In the genomic region with DNA sequence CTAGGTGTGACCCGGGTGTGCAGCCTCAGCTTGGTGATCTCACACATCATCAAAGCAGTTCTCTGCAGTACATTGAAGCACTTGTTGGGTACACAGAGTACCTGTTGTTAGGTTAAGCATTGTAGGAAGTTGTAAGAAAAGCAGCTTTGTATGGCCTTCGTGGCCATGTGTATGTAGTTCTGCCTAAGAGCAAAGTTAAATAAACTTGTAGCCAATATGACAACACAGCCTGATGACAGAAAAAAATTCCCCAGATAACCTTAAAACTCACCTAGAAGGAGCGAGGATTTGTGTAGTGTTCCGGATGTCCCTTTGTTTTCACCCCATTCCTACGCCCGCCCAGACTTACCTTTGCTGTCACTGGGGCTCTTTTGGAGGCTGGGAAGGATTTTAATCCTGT, we compare ENCODE assay signal across 1 cellular context.
TF ChIP-seq lines count a peak whose summit lies in the region.

No MANE protein-coding gene starts in this region.

TF ChIP-seq in HepG2, 621 proteins besides CTCF, POLR2A, EP300 and RAD21 (continued from another document and continues in another):
- TF ChIP-seq, protein P1, sequence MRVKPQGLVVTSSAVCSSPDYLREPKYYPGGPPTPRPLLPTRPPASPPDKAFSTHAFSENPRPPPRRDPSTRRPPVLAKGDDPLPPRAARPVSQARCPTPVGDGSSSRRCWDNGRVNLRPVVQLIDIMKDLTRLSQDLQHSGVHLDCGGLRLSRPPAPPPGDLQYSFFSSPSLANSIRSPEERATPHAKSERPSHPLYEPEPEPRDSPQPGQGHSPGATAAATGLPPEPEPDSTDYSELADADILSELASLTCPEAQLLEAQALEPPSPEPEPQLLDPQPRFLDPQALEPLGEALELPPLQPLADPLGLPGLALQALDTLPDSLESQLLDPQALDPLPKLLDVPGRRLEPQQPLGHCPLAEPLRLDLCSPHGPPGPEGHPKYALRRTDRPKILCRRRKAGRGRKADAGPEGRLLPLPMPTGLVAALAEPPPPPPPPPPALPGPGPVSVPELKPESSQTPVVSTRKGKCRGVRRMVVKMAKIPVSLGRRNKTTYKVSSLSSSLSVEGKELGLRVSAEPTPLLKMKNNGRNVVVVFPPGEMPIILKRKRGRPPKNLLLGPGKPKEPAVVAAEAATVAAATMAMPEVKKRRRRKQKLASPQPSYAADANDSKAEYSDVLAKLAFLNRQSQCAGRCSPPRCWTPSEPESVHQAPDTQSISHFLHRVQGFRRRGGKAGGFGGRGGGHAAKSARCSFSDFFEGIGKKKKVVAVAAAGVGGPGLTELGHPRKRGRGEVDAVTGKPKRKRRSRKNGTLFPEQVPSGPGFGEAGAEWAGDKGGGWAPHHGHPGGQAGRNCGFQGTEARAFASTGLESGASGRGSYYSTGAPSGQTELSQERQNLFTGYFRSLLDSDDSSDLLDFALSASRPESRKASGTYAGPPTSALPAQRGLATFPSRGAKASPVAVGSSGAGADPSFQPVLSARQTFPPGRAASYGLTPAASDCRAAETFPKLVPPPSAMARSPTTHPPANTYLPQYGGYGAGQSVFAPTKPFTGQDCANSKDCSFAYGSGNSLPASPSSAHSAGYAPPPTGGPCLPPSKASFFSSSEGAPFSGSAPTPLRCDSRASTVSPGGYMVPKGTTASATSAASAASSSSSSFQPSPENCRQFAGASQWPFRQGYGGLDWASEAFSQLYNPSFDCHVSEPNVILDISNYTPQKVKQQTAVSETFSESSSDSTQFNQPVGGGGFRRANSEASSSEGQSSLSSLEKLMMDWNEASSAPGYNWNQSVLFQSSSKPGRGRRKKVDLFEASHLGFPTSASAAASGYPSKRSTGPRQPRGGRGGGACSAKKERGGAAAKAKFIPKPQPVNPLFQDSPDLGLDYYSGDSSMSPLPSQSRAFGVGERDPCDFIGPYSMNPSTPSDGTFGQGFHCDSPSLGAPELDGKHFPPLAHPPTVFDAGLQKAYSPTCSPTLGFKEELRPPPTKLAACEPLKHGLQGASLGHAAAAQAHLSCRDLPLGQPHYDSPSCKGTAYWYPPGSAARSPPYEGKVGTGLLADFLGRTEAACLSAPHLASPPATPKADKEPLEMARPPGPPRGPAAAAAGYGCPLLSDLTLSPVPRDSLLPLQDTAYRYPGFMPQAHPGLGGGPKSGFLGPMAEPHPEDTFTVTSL (CRISPR knock-in tag; IDR thresholded peaks at IDR 0.05; ENCODE audit: borderline replicate concordance), result peak; percentile 84
- TF ChIP-seq GFI1 (CRISPR knock-in tag; IDR thresholded peaks at IDR 0.05; ENCODE audit: borderline replicate concordance), result peak; percentile 80; the same call in 1 of the 2 replicates
- no peak for TF ChIP-seq ATF6 (CRISPR knock-in tag; conservative IDR thresholded peaks at IDR 0.05)
- peak; percentile 72; the same call in 1 of the 2 replicates for TF ChIP-seq NR2F2 (IDR thresholded peaks at IDR 0.05; ENCODE audit: borderline replicate concordance, low read depth)
- 0 out of 2 replicates have a peak, but pooled peaks have one; percentile 28 for TF ChIP-seq ARNTL (CRISPR knock-in tag; IDR thresholded peaks at IDR 0.05)
- TF ChIP-seq ZNF362 (CRISPR knock-in tag; IDR thresholded peaks at IDR 0.05; ENCODE audit: borderline replicate concordance), result peak; percentile 74; the same call in 1 of the 2 replicates
- TF ChIP-seq, protein P2, sequence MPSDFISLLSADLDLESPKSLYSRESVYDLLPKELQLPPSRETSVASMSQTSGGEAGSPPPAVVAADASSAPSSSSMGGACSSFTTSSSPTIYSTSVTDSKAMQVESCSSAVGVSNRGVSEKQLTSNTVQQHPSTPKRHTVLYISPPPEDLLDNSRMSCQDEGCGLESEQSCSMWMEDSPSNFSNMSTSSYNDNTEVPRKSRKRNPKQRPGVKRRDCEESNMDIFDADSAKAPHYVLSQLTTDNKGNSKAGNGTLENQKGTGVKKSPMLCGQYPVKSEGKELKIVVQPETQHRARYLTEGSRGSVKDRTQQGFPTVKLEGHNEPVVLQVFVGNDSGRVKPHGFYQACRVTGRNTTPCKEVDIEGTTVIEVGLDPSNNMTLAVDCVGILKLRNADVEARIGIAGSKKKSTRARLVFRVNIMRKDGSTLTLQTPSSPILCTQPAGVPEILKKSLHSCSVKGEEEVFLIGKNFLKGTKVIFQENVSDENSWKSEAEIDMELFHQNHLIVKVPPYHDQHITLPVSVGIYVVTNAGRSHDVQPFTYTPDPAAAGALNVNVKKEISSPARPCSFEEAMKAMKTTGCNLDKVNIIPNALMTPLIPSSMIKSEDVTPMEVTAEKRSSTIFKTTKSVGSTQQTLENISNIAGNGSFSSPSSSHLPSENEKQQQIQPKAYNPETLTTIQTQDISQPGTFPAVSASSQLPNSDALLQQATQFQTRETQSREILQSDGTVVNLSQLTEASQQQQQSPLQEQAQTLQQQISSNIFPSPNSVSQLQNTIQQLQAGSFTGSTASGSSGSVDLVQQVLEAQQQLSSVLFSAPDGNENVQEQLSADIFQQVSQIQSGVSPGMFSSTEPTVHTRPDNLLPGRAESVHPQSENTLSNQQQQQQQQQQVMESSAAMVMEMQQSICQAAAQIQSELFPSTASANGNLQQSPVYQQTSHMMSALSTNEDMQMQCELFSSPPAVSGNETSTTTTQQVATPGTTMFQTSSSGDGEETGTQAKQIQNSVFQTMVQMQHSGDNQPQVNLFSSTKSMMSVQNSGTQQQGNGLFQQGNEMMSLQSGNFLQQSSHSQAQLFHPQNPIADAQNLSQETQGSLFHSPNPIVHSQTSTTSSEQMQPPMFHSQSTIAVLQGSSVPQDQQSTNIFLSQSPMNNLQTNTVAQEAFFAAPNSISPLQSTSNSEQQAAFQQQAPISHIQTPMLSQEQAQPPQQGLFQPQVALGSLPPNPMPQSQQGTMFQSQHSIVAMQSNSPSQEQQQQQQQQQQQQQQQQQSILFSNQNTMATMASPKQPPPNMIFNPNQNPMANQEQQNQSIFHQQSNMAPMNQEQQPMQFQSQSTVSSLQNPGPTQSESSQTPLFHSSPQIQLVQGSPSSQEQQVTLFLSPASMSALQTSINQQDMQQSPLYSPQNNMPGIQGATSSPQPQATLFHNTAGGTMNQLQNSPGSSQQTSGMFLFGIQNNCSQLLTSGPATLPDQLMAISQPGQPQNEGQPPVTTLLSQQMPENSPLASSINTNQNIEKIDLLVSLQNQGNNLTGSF (CRISPR knock-in tag; IDR thresholded peaks at IDR 0.05), result no peak
- TF ChIP-seq PITX1 (CRISPR knock-in tag; IDR thresholded peaks at IDR 0.05), result no peak
- no peak for TF ChIP-seq HNF1A (IDR thresholded peaks at IDR 0.05; ENCODE audit: low read depth)
- peak; percentile 45; the same call in 1 of the 2 replicates for TF ChIP-seq HNF1A (CRISPR knock-in tag; IDR thresholded peaks at IDR 0.05; ENCODE audit: borderline replicate concordance)
- TF ChIP-seq ZNF572 (CRISPR knock-in tag; IDR thresholded peaks at IDR 0.05), result no peak
- TF ChIP-seq FOXA1 (IDR thresholded peaks at IDR 0.05), result no peak
- TF ChIP-seq FOXA1 (CRISPR knock-in tag; IDR thresholded peaks at IDR 0.05), result peak; percentile 63
- 0 out of 2 replicates have a peak, but pooled peaks have one; percentile 17 for TF ChIP-seq BHLHE40 (IDR thresholded peaks at IDR 0.05; ENCODE audit: low read length)
- TF ChIP-seq HNF4A (CRISPR knock-in tag; IDR thresholded peaks at IDR 0.05), result 0 out of 2 replicates have a peak, but pooled peaks have one; percentile 6
- peak; percentile 46 for TF ChIP-seq DPF2 (CRISPR knock-in tag; IDR thresholded peaks at IDR 0.05; ENCODE audit: borderline replicate concordance, low read depth)
- TF ChIP-seq SRSF9 (IDR thresholded peaks at IDR 0.05; ENCODE audit: borderline replicate concordance, insufficient read depth, low read depth, low read length, poor library complexity, severe bottlenecking), result no peak
- TF ChIP-seq NR2F6 (IDR thresholded peaks at IDR 0.05), result peak; percentile 77
- TF ChIP-seq NR2F6 (CRISPR knock-in tag; IDR thresholded peaks at IDR 0.05), result peak; percentile 81
- TF ChIP-seq ZNF503 (CRISPR knock-in tag; IDR thresholded peaks at IDR 0.05), result no peak; the same call in 1 of the 2 replicates
- peak; percentile 35; the same call in 1 of the 2 replicates for TF ChIP-seq GATAD2A (CRISPR knock-in tag; IDR thresholded peaks at IDR 0.05)
- TF ChIP-seq SALL1 (CRISPR knock-in tag; IDR thresholded peaks at IDR 0.05), result peak; percentile 44; the same call in 1 of the 2 replicates
- TF ChIP-seq MEIS2 (CRISPR knock-in tag; IDR thresholded peaks at IDR 0.05), result 0 out of 2 replicates have a peak, but pooled peaks have one; percentile 25
- no peak for TF ChIP-seq KDM4B (CRISPR knock-in tag; IDR thresholded peaks at IDR 0.05)
- peak; percentile 13; the same call in 1 of the 2 replicates for TF ChIP-seq THRA (CRISPR knock-in tag; IDR thresholded peaks at IDR 0.05; ENCODE audit: borderline replicate concordance)
- peak; percentile 91 for TF ChIP-seq SOX5 (CRISPR knock-in tag; IDR thresholded peaks at IDR 0.05; ENCODE audit: borderline replicate concordance)
- no peak for TF ChIP-seq HMGA1 (CRISPR knock-in tag; conservative IDR thresholded peaks at IDR 0.05)
- no peak for TF ChIP-seq ZBTB8A (CRISPR knock-in tag; IDR thresholded peaks at IDR 0.05; ENCODE audit: borderline replicate concordance, low read depth)
- peak; percentile 31 for TF ChIP-seq FOSL2 (CRISPR knock-in tag; IDR thresholded peaks at IDR 0.05)
- TF ChIP-seq ZNF546 (CRISPR knock-in tag; conservative IDR thresholded peaks at IDR 0.05), result no peak
- TF ChIP-seq SMC3 (IDR thresholded peaks at IDR 0.05; ENCODE audit: low read length), result no peak
- TF ChIP-seq HHEX (CRISPR knock-in tag; IDR thresholded peaks at IDR 0.05), result peak; percentile 47; the same call in 1 of the 2 replicates
